Comparison of ENCODE assay signal across 12 cellular contexts in the genomic region with DNA sequence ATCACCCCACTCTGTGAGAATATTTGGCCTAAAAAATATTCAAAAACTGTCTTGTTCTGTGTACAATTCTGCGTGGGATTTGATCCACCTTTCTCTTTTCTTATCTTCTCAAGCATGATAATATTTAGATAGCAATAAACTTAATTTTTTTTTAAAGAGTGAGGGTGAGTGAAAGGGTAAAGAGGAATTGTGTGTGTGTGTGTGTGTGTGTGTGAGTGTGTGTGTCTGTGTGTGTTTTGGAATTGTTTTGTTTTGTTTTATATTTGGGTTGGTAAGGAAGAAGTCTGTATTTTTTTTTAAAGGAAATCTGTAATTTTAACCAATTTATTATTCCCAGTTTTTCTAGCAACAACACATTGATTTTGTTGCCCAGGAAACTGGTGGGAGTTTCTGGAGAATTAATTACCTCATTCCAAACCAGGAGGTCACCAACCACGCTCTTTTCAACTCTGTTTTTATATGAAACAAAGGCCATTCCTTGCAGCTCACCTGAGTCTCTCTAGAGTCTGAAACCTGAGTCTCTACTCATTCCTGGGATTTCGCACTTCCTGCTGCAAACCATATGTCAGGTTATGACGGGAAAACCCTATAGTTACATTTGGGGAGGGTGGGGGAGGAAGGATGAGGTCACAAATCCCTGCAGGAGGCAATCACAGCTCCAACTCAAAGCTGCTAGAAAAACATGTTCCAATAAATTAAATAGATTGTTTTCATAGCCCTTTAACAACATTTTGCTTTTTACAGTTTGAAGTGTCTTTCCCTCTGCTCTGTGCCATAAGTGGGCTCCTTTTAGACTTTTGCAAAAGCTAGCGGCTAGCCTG. TPM values are rescaled to one million over a fixed set of nuclear protein-coding genes. Genes with fewer than 3 reads are reported as not detected.
DNase-seq lines count a peak whose midpoint lies in the region; ATAC-seq and TF ChIP-seq lines count a peak whose summit lies in the region.
"Had no signal": no experiment of that assay in that cellular context is flagged by ENCODE, and none has a peak within 500 bp of the region (broad histone marks: within the 10 kb centered on the region; RNA-seq: fewer than 3 reads in every experiment).

No MANE protein-coding gene starts in this region.

- CTCF ChIA-PET in HEK293T (lab: Yijun Ruan, JAX) (interaction anchor here (0.6 kb wide), 1 partner anchor 13 kb away, joined by 6 read pairs; no protein-coding TSS in a partner anchor), SK-N-SH (lab: Yijun Ruan, JAX) (interaction anchor here (0.7 to 1.8 kb wide), 5 partner anchors 14 to 176 kb away, joined by 3 to 5 read pairs (median 4); no protein-coding TSS in a partner anchor)
- CTCF ChIA-PET in activated CD4-positive, alpha-beta memory T cell treated with anti-CD3 and anti-CD28 coated beads, Interleukin-2, amount 10 ng/mL, durations not matched to agents 7 days and 5 days (lab: Charles Lee): interaction anchor here (1.3 kb wide), 1 partner anchor 77 kb away, joined by 3 read pairs; no protein-coding TSS in a partner anchor

- H3F3A ChIP-seq in SK-N-SH (replicated peaks; ENCODE audit: insufficient read depth): peaks cover 7% of the 10 kb centered on the region

- no peak overlapping the region; the same call in 1 of the 2 replicates for H3K9ac ChIP-seq in SK-N-SH

- H3K27me3 Mint-ChIP-seq in activated CD4-positive, alpha-beta memory T cell treated with anti-CD3 and anti-CD28 coated beads, Interleukin-2, amount 10 ng/mL, durations not matched to agents 7 days and 5 days: peaks cover 2% of the 10 kb centered on the region
- H3K27me3 Mint-ChIP-seq: activated naive CD4-positive, alpha-beta T cell treated with anti-CD3 and anti-CD28 coated beads, Interleukin-2, amount 50 U/mL, for 24 hours had no signal

- no peak overlapping the region for H3K27ac Mint-ChIP-seq in activated CD4-positive, alpha-beta memory T cell treated with anti-CD3 and anti-CD28 coated beads, Interleukin-2, amount 10 ng/mL, durations not matched to agents 7 days and 5 days
- H3K27ac Mint-ChIP-seq: activated B cell treated with CpG ODN at 0.5 μM for 24 hours; activated naive CD4-positive, alpha-beta T cell treated with anti-CD3 and anti-CD28 coated beads, Interleukin-2, amount 50 U/mL, for 24 hours had no signal

- H3K79me2 ChIP-seq in SK-N-SH (ENCODE audit: insufficient read depth): no peaks in the 10 kb centered on the region

- POLR2A ChIA-PET in HEK293T (lab: Yijun Ruan, JAX) (interaction anchor here (0.7 kb wide), 1 partner anchor 47 kb away, joined by 3 read pairs; a partner anchor contains a TSS), SK-N-SH (lab: Yijun Ruan, JAX) (no interaction called here)
- POLR2A ChIA-PET in activated CD4-positive, alpha-beta memory T cell treated with anti-CD3 and anti-CD28 coated beads, Interleukin-2, amount 10 ng/mL, durations not matched to agents 7 days and 5 days (lab: Charles Lee): no interaction called here

- TF ChIP-seq POLR2A in GM18505 (IDR thresholded peaks at IDR 0.05; ENCODE audit: borderline replicate concordance, extremely low read depth, insufficient read depth, insufficient read length): no peak

- H3K9me3 Mint-ChIP-seq in activated CD4-positive, alpha-beta memory T cell treated with anti-CD3 and anti-CD28 coated beads, Interleukin-2, amount 10 ng/mL, durations not matched to agents 7 days and 5 days: no peaks in the 10 kb centered on the region
- H3K9me3 Mint-ChIP-seq: activated B cell treated with CpG ODN at 0.5 μM for 24 hours; activated naive CD4-positive, alpha-beta T cell treated with anti-CD3 and anti-CD28 coated beads, Interleukin-2, amount 50 U/mL, for 24 hours; neural crest cell had no signal

- peaks cover 26 to 42% of the 10 kb centered on the region in 2 experiments for H3K4me1 ChIP-seq in SK-N-SH (ENCODE audit: control insufficient read depth in 1 of 2, insufficient read depth in 2 of 2, low read depth in 1 of 2, low read length in 1 of 2)

- H3K36me3 Mint-ChIP-seq in activated CD4-positive, alpha-beta memory T cell treated with anti-CD3 and anti-CD28 coated beads, Interleukin-2, amount 10 ng/mL, durations not matched to agents 7 days and 5 days (ENCODE audit: low read depth): no peaks in the 10 kb centered on the region
- H3K36me3 Mint-ChIP-seq: activated naive CD4-positive, alpha-beta T cell treated with anti-CD3 and anti-CD28 coated beads, Interleukin-2, amount 50 U/mL, for 24 hours had no signal

- H3K36me3 ChIP-seq in SK-N-SH (replicated peaks in 1 of 2; ENCODE audit: control insufficient read depth in 1 of 2, insufficient read depth in 2 of 2, low read length in 1 of 2): no peaks in the 10 kb centered on the region
- H3K36me3 ChIP-seq: heart right ventricle had no signal

- H3K4me3 ChIP-seq in SK-N-SH (ENCODE audit: low read depth in 2 of 2, low read length in 1 of 2) (no peak overlapping the region), skeletal muscle cell (ENCODE audit: low read depth, low read length) (no peak overlapping the region)
- H3K4me3 ChIP-seq: heart right ventricle had no signal

- H3K27me3 ChIP-seq in SK-N-SH (ENCODE audit: insufficient read depth): no peaks in the 10 kb centered on the region
- H3K27me3 ChIP-seq: heart right ventricle had no signal

- no peak overlapping the region for H3K4me3 Mint-ChIP-seq in activated CD4-positive, alpha-beta memory T cell treated with anti-CD3 and anti-CD28 coated beads, Interleukin-2, amount 10 ng/mL, durations not matched to agents 7 days and 5 days
- H3K4me3 Mint-ChIP-seq: activated B cell treated with CpG ODN at 0.5 μM for 24 hours; activated naive CD4-positive, alpha-beta T cell treated with anti-CD3 and anti-CD28 coated beads, Interleukin-2, amount 50 U/mL, for 24 hours; neural crest cell had no signal

- peak; percentile 46 for DNase-seq in HEK293T (ENCODE audit: extremely low spot score)
- peak; percentile 26 for DNase-seq in SK-N-SH
- peak; percentile 27 for DNase-seq in fibroblast of gingiva (ENCODE audit: low read depth)
- peak; percentile 54 for DNase-seq in skeletal muscle cell (ENCODE audit: low read depth)
- DNase-seq in NCI-H526 (lab: John Stamatoyannopoulos, UW): no peak
- no peak for DNase-seq in activated CD4-positive, alpha-beta memory T cell treated with anti-CD3 and anti-CD28 coated beads, Interleukin-2, amount 10 ng/mL, durations not matched to agents 7 days and 5 days
- DNase-seq: activated B cell treated with CpG ODN at 0.5 μM for 24 hours, heart right ventricle had no signal

- peak overlapping the region; percentile 59 to 69 for H3K27ac ChIP-seq in SK-N-SH (ENCODE audit: low read depth in 2 of 2, low read length in 1 of 2)

- H3K4me1 Mint-ChIP-seq in activated CD4-positive, alpha-beta memory T cell treated with anti-CD3 and anti-CD28 coated beads, Interleukin-2, amount 10 ng/mL, durations not matched to agents 7 days and 5 days: peaks cover 6% of the 10 kb centered on the region

- TF ChIP-seq CTCF in SK-N-SH (IDR thresholded peaks at IDR 0.05): no peak

- TF ChIP-seq RAD21 in SK-N-SH (IDR thresholded peaks at IDR 0.05; ENCODE audit: low read length): no peak

- H3K4me2 ChIP-seq in SK-N-SH: peak overlapping the region; percentile 42; the same call in 1 of the 2 replicates

- H3K9me3 ChIP-seq in SK-N-SH: no peaks in the 10 kb centered on the region
- H3K9me3 ChIP-seq: heart right ventricle had no signal

- no peak for ATAC-seq in HG03342 (IDR thresholded peaks at IDR 0.05; ENCODE audit: unreplicated experiment)
- no peak for ATAC-seq in GM18505 (IDR thresholded peaks at IDR 0.05; ENCODE audit: unreplicated experiment)

- WGBS in SK-N-SH (ENCODE audit: low lambda C conversion rate): 67% methylated on average over 5 of the region's 5 CpGs

- no peak for TF ChIP-seq EP300 in SK-N-SH (IDR thresholded peaks at IDR 0.05; ENCODE audit: borderline replicate concordance in 1 of 2, low read depth in 1 of 2, low read length in 1 of 2)

- H3K9me2 ChIP-seq in SK-N-SH: no peaks in the 10 kb centered on the region

- no peaks in the 10 kb centered on the region for H4K20me1 ChIP-seq in SK-N-SH (ENCODE audit: insufficient read depth)

- no peak overlapping the region; the same call in 1 of the 2 replicates for H2AFZ ChIP-seq in SK-N-SH (ENCODE audit: low read depth)

TF ChIP-seq in HEK293T, 16 proteins besides CTCF, POLR2A, EP300 and RAD21:
- TF ChIP-seq FOXK2 (IDR thresholded peaks at IDR 0.05) (no peak), NFRKB (IDR thresholded peaks at IDR 0.05) (no peak), ARNT (IDR thresholded peaks at IDR 0.05) (no peak), HDGF (IDR thresholded peaks at IDR 0.05; ENCODE audit: borderline replicate concordance) (no peak), CTBP1 (IDR thresholded peaks at IDR 0.05; ENCODE audit: borderline replicate concordance) (no peak), ZNF384 (IDR thresholded peaks at IDR 0.05) (no peak)

TF ChIP-seq in SK-N-SH, 30 proteins besides CTCF, POLR2A, EP300 and RAD21:
- no peak for TF ChIP-seq SIN3A (IDR thresholded peaks at IDR 0.05; ENCODE audit: borderline replicate concordance, low read depth, low read length)
- peak; percentile 57; the same call in 1 of the 2 replicates for TF ChIP-seq TCF12 (IDR thresholded peaks at IDR 0.05)

RNA-seq across cellular contexts. Expression of a gene that starts 38.1 kb away (rescaled TPM):
- polyA plus RNA-seq in SK-N-SH (2012; rRNA removed): 167 and 190 TPM in 2 replicates
- 122 and 146 TPM in 2 replicates for polyA plus RNA-seq in SK-N-SH (2012; cell fraction: cytosol; rRNA removed)
- 264 and 305 TPM in 2 replicates for polyA plus RNA-seq in SK-N-SH (2012; cell fraction: nucleus; rRNA removed)
- total RNA-seq in activated CD4-positive, alpha-beta memory T cell treated with anti-CD3 and anti-CD28 coated beads, Interleukin-2, amount 10 ng/mL, durations not matched to agents 7 days and 5 days: 10 to 100 TPM; 78.7 to 90.3 TPM

RNA-seq across cellular contexts. Expression of a gene that starts 46.4 kb away (rescaled TPM):
- polyA plus RNA-seq in SK-N-SH (2012; rRNA removed): 27.6 and 144 TPM in 2 replicates
- polyA plus RNA-seq in SK-N-SH (2012; cell fraction: cytosol; rRNA removed): 39.2 and 59.7 TPM in 2 replicates
- 26.9 and 74.1 TPM in 2 replicates for polyA plus RNA-seq in SK-N-SH (2012; cell fraction: nucleus; rRNA removed)
- total RNA-seq in activated CD4-positive, alpha-beta memory T cell treated with anti-CD3 and anti-CD28 coated beads, Interleukin-2, amount 10 ng/mL, durations not matched to agents 7 days and 5 days: 100 to 1,000 TPM; 400 to 401 TPM

Comparison
In these comparisons a context has a peak if more than half of its experiments do, and no peak if none do; other contexts are left out.
1. DNase-seq: peak in HEK293T (single experiment), SK-N-SH (single experiment), fibroblast of gingiva (single experiment) and skeletal muscle cell (single experiment); none in NCI-H526 (0 of 2) and activated CD4-positive, alpha-beta memory T cell treated with anti-CD3 and anti-CD28 coated beads, Interleukin-2, amount 10 ng/mL, durations not matched to agents 7 days and 5 days (single experiment).